ENCODE assay signal across 1 cellular context in the genomic region with DNA sequence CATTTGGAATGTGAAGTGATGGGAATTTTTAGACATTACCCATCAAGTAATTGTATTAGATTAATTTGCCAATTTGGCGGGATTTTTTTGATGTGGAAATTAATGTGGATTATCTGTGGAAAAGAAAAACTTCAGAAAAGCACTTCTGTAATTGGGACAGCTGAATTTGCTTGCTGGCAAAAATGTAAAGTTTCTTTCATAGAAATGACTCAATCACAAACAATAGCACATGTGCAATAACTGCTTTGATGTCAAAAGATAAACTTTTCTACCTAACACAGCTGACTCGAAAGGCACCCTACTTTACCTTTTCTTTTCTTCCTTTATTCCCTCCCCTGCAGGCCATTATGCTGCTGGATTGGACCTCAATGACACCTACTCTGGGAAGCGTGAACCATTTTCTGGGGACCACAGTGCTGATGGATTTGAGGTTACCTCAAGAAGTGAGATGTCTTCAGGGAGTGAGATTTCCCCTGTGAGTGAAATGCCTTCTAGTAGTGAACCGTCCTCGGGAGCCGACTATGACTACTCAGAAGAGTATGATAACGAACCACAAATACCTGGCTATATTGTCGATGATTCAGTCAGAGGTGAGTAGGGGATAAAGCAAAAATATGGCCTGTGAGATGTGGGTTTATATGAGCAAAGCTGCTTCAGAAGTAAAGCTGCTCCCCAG.
TF ChIP-seq lines count a peak whose summit lies in the region.

No MANE protein-coding gene starts in this region.

TF ChIP-seq in GM23338, 12 proteins besides CTCF, POLR2A, EP300 and RAD21 (continued from another document):
- TF ChIP-seq, protein P1, sequence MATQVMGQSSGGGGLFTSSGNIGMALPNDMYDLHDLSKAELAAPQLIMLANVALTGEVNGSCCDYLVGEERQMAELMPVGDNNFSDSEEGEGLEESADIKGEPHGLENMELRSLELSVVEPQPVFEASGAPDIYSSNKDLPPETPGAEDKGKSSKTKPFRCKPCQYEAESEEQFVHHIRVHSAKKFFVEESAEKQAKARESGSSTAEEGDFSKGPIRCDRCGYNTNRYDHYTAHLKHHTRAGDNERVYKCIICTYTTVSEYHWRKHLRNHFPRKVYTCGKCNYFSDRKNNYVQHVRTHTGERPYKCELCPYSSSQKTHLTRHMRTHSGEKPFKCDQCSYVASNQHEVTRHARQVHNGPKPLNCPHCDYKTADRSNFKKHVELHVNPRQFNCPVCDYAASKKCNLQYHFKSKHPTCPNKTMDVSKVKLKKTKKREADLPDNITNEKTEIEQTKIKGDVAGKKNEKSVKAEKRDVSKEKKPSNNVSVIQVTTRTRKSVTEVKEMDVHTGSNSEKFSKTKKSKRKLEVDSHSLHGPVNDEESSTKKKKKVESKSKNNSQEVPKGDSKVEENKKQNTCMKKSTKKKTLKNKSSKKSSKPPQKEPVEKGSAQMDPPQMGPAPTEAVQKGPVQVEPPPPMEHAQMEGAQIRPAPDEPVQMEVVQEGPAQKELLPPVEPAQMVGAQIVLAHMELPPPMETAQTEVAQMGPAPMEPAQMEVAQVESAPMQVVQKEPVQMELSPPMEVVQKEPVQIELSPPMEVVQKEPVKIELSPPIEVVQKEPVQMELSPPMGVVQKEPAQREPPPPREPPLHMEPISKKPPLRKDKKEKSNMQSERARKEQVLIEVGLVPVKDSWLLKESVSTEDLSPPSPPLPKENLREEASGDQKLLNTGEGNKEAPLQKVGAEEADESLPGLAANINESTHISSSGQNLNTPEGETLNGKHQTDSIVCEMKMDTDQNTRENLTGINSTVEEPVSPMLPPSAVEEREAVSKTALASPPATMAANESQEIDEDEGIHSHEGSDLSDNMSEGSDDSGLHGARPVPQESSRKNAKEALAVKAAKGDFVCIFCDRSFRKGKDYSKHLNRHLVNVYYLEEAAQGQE (IDR thresholded peaks at IDR 0.05; ENCODE audit: unreplicated experiment) = no peak
- TF ChIP-seq EZH2phosphoT487 (IDR thresholded peaks at IDR 0.05; ENCODE audit: unreplicated experiment) (no peak), ZNF114 (CRISPR knock-in tag; IDR thresholded peaks at IDR 0.05) (no peak), STAT1 (IDR thresholded peaks at IDR 0.05; ENCODE audit: unreplicated experiment) (no peak), CREB1 (CRISPR knock-in tag; IDR thresholded peaks at IDR 0.05; ENCODE audit: low read depth) (no peak)
- TF ChIP-seq, protein P2, sequence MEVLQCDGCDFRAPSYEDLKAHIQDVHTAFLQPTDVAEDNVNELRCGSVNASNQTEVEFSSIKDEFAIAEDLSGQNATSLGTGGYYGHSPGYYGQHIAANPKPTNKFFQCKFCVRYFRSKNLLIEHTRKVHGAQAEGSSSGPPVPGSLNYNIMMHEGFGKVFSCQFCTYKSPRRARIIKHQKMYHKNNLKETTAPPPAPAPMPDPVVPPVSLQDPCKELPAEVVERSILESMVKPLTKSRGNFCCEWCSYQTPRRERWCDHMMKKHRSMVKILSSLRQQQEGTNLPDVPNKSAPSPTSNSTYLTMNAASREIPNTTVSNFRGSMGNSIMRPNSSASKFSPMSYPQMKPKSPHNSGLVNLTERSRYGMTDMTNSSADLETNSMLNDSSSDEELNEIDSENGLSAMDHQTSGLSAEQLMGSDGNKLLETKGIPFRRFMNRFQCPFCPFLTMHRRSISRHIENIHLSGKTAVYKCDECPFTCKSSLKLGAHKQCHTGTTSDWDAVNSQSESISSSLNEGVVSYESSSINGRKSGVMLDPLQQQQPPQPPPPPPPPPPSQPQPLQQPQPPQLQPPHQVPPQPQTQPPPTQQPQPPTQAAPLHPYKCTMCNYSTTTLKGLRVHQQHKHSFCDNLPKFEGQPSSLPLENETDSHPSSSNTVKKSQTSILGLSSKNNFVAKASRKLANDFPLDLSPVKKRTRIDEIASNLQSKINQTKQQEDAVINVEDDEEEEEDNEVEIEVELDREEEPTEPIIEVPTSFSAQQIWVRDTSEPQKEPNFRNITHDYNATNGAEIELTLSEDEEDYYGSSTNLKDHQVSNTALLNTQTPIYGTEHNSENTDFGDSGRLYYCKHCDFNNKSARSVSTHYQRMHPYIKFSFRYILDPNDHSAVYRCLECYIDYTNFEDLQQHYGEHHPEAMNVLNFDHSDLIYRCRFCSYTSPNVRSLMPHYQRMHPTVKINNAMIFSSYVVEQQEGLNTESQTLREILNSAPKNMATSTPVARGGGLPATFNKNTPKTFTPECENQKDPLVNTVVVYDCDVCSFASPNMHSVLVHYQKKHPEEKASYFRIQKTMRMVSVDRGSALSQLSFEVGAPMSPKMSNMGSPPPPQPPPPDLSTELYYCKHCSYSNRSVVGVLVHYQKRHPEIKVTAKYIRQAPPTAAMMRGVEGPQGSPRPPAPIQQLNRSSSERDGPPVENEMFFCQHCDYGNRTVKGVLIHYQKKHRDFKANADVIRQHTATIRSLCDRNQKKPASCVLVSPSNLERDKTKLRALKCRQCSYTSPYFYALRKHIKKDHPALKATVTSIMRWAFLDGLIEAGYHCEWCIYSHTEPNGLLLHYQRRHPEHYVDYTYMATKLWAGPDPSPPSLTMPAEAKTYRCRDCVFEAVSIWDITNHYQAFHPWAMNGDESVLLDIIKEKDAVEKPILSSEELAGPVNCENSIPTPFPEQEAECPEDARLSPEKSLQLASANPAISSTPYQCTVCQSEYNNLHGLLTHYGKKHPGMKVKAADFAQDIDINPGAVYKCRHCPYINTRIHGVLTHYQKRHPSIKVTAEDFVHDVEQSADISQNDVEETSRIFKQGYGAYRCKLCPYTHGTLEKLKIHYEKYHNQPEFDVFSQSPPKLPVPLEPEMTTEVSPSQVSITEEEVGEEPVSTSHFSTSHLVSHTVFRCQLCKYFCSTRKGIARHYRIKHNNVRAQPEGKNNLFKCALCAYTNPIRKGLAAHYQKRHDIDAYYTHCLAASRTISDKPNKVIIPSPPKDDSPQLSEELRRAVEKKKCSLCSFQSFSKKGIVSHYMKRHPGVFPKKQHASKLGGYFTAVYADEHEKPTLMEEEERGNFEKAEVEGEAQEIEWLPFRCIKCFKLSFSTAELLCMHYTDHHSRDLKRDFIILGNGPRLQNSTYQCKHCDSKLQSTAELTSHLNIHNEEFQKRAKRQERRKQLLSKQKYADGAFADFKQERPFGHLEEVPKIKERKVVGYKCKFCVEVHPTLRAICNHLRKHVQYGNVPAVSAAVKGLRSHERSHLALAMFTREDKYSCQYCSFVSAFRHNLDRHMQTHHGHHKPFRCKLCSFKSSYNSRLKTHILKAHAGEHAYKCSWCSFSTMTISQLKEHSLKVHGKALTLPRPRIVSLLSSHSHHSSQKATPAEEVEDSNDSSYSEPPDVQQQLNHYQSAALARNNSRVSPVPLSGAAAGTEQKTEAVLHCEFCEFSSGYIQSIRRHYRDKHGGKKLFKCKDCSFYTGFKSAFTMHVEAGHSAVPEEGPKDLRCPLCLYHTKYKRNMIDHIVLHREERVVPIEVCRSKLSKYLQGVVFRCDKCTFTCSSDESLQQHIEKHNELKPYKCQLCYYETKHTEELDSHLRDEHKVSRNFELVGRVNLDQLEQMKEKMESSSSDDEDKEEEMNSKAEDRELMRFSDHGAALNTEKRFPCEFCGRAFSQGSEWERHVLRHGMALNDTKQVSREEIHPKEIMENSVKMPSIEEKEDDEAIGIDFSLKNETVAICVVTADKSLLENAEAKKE (CRISPR knock-in tag; IDR thresholded peaks at IDR 0.05) = no peak
- TF ChIP-seq, protein P3, sequence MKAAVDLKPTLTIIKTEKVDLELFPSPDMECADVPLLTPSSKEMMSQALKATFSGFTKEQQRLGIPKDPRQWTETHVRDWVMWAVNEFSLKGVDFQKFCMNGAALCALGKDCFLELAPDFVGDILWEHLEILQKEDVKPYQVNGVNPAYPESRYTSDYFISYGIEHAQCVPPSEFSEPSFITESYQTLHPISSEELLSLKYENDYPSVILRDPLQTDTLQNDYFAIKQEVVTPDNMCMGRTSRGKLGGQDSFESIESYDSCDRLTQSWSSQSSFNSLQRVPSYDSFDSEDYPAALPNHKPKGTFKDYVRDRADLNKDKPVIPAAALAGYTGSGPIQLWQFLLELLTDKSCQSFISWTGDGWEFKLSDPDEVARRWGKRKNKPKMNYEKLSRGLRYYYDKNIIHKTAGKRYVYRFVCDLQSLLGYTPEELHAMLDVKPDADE (IDR thresholded peaks at IDR 0.05) = no peak
